8 cellular contexts compared by ENCODE assay signal in genomic region chr2:10329880-10330699, GRCh38. TPM values are rescaled to one million over a fixed set of nuclear protein-coding genes. Genes with fewer than 3 reads are reported as not detected.
A peak's percentile ranks its signal among the peaks of the same experiment; 100 is the strongest.
DNase-seq lines count a peak whose midpoint lies in the region; ATAC-seq and TF ChIP-seq lines count a peak whose summit lies in the region.

No MANE protein-coding gene starts in this region.

- intact Hi-C loops in dorsolateral prefrontal cortex (cut with DNase I): no loop called here

- no peak for ATAC-seq in HG03571 (IDR thresholded peaks at IDR 0.05; ENCODE audit: unreplicated experiment)

- 67% methylated on average over 21 of the region's 21 CpGs for whole genome bisulfite sequencing in HUES64

- H3K27ac ChIP-seq in HUES64 (ENCODE audit: low read depth, low read length): peak overlapping the region; percentile 51
- peak overlapping the region in 5 of 59 donors; percentile 1 to 89 (median 15) for H3K27ac ChIP-seq in dorsolateral prefrontal cortex

- peak; percentile 73 for DNase-seq in activated CD8-positive, alpha-beta memory T cell treated with anti-CD3 and anti-CD28 coated beads for 24 hours
- DNase-seq in hepatic stellate cell (ENCODE audit: low spot score) (peak; percentile 72), NCI-H1105 (lab: John Stamatoyannopoulos, UW) (no peak), anterior cingulate cortex (lab: John Stamatoyannopoulos, UW) (no peak), dorsolateral prefrontal cortex (no peak)
- peak; percentile 40 to 81 (median 65) for DNase-seq in stimulated activated naive CD4-positive, alpha-beta T cell (lab: John Stamatoyannopoulos, UW)

- no peaks in the 10 kb centered on the region for H3K9me3 ChIP-seq in HUES64 (ENCODE audit: insufficient read depth, low read depth, low read length)

- H3K27me3 ChIP-seq in HUES64 (ENCODE audit: insufficient read depth, low read length): no peaks in the 10 kb centered on the region
- no peaks in the 10 kb centered on the region for H3K27me3 ChIP-seq in dorsolateral prefrontal cortex

- peaks cover 53% of the 10 kb centered on the region for H3K4me1 ChIP-seq in HUES64 (ENCODE audit: insufficient read depth, low read length)

- H3K36me3 ChIP-seq in HUES64 (ENCODE audit: insufficient read depth, low read length): no peaks in the 10 kb centered on the region

- no peak for TF ChIP-seq CTCF in dorsolateral prefrontal cortex (IDR thresholded peaks at IDR 0.05 in 54 of 56, conservative IDR thresholded peaks at IDR 0.05 in 2 of 56; ENCODE audit: low read depth in 1 of 56, partially characterized antibody in 56 of 56)

- H3K9ac ChIP-seq in HUES64 (ENCODE audit: low read depth, low read length): 0 out of 2 replicates have a peak overlapping the region, but pooled peaks have one; percentile 35

- H3K4me3 ChIP-seq in HUES64 (ENCODE audit: low read length): no peak overlapping the region
- H3K4me3 ChIP-seq in dorsolateral prefrontal cortex: peak overlapping the region in 3 of 59 donors; percentile 1 to 22 (median 15)

RNA-seq across cellular contexts. Expression of gene HPCAL1, which starts 27.4 kb away (rescaled TPM):
- polyA plus RNA-seq in HUES64 (2013, experiment 1 of 2): 5.9 TPM
- polyA plus RNA-seq in HUES64 (2013, experiment 2 of 2): 7.5 TPM
- 100 to 1,000 TPM in 98 of 120 experiments, 10 to 100 TPM in 22; 40.1 to 252 (median 129) TPM for total RNA-seq in dorsolateral prefrontal cortex

Comparison
In these comparisons a context has a peak if more than half of its experiments do, and no peak if none do; other contexts are left out.
1. DNase-seq: peak in activated CD8-positive, alpha-beta memory T cell treated with anti-CD3 and anti-CD28 coated beads for 24 hours (single experiment), hepatic stellate cell (single experiment) and stimulated activated naive CD4-positive, alpha-beta T cell (6 of 6); none in NCI-H1105 (single experiment), anterior cingulate cortex (0 of 58) and dorsolateral prefrontal cortex (0 of 10).